ENCODE assay signal across 18 cellular contexts in genomic region chr1:212955098-212955497, GRCh38. TPM values are rescaled to one million over a fixed set of nuclear protein-coding genes. Genes with fewer than 3 reads are reported as not detected.
DNase-seq lines count a peak whose midpoint lies in the region; ATAC-seq, FAIRE-seq and TF ChIP-seq lines count a peak whose summit lies in the region.
"Had no signal": no experiment of that assay in that cellular context is flagged by ENCODE, and none has a peak within 500 bp of the region (broad histone marks: within the 10 kb centered on the region; RNA-seq: fewer than 3 reads in every experiment).

No MANE protein-coding gene starts in this region.

- peak overlapping the region; percentile 92; the same call in 1 of the 2 replicates for H3K4me2 ChIP-seq in BLaER1

- H3K27ac Mint-ChIP-seq in activated CD8-positive, alpha-beta T cell treated with anti-CD3 and anti-CD28 coated beads for 36 hours: no peak overlapping the region
- H3K27ac Mint-ChIP-seq: CD8-positive, alpha-beta T cell; T-helper 1 cell treated with Interleukin-12 subunit alpha and Interleukin-12 subunit beta and Interleukin-4 antibody, amounts not matched to agents 30 μg/mL and 1 μg/mL, for 36 hours had no signal

- DNase-seq in GM18507 (ENCODE audit: extremely low spot score, insufficient read length, low read depth): no peak
- peak; percentile 8 for DNase-seq in myocyte (ENCODE audit: low read depth)
- DNase-seq in lower lobe of right lung: no peak
- no peak for DNase-seq in activated CD8-positive, alpha-beta T cell treated with anti-CD3 and anti-CD28 coated beads for 36 hours
- DNase-seq in ovary: no peak
- no peak for DNase-seq in NCI-H1092 (lab: John Stamatoyannopoulos, UW)
- DNase-seq: 8988T; CD8-positive, alpha-beta T cell; MV-4-11; NCI-H1417 treated with DMSO at 0.1 percent for 48 hours; NCI-H2029; NCI-H2171; NCI-H748 treated with DMSO at 0.1 percent for 48 hours had no signal

- no peak overlapping the region for H3K9ac ChIP-seq in BLaER1

- 97 to 98% (median 97%) methylated on average over 3 of the region's 3 CpGs for WGBS in ovary, 3 donors

- TF ChIP-seq CTCF in lower lobe of right lung (IDR thresholded peaks at IDR 0.05) (no peak), ovary (IDR thresholded peaks at IDR 0.05) (no peak)
- TF ChIP-seq CTCF in activated CD8-positive, alpha-beta T cell treated with anti-CD3 and anti-CD28 coated beads for 36 hours (IDR thresholded peaks at IDR 0.05): no peak

- H3K36me3 Mint-ChIP-seq in activated CD8-positive, alpha-beta T cell treated with anti-CD3 and anti-CD28 coated beads for 36 hours (ENCODE audit: low read depth): no peaks in the 10 kb centered on the region
- H3K36me3 Mint-ChIP-seq: CD8-positive, alpha-beta T cell had no signal

- ATAC-seq in HG02610 (IDR thresholded peaks at IDR 0.05; ENCODE audit: unreplicated experiment): peak; percentile 44
- ATAC-seq in lower lobe of right lung: no peak
- ATAC-seq in activated CD8-positive, alpha-beta T cell treated with anti-CD3 and anti-CD28 coated beads for 36 hours: no peak
- ATAC-seq: CD8-positive, alpha-beta T cell had no signal

- POLR2A ChIA-PET in activated CD8-positive, alpha-beta T cell treated with anti-CD3 and anti-CD28 coated beads for 36 hours (lab: Charles Lee): no interaction called here

- CTCF ChIA-PET in activated CD8-positive, alpha-beta T cell treated with anti-CD3 and anti-CD28 coated beads for 36 hours (lab: Charles Lee): no interaction called here

- TF ChIP-seq EP300 in ovary (IDR thresholded peaks at IDR 0.05): no peak

- H4K20me1 ChIP-seq in BLaER1: no peaks in the 10 kb centered on the region

- H3K27ac ChIP-seq in BLaER1: no peak overlapping the region
- H3K27ac ChIP-seq in lower lobe of right lung: no peak overlapping the region
- no peak overlapping the region for H3K27ac ChIP-seq in ovary
- H3K27ac ChIP-seq: RWPE1 had no signal

- peaks cover 44% of the 10 kb centered on the region for H3K27me3 Mint-ChIP-seq in activated CD8-positive, alpha-beta T cell treated with anti-CD3 and anti-CD28 coated beads for 36 hours

- no peaks in the 10 kb centered on the region for H3K27me3 ChIP-seq in BLaER1
- peaks cover 21% of the 10 kb centered on the region for H3K27me3 ChIP-seq in lower lobe of right lung (ENCODE audit: low read depth)
- H3K27me3 ChIP-seq in ovary: no peaks in the 10 kb centered on the region

- H3K4me1 Mint-ChIP-seq in activated CD8-positive, alpha-beta T cell treated with anti-CD3 and anti-CD28 coated beads for 36 hours (ENCODE audit: low read depth): peaks cover 2% of the 10 kb centered on the region

- no peak for TF ChIP-seq POLR2A in ovary (IDR thresholded peaks at IDR 0.05)

- H3K36me3 ChIP-seq in BLaER1 (peaks cover 43% of the 10 kb centered on the region), lower lobe of right lung (no peaks in the 10 kb centered on the region), ovary (no peaks in the 10 kb centered on the region)

- no peaks in the 10 kb centered on the region for H3K9me3 ChIP-seq in BLaER1
- no peaks in the 10 kb centered on the region for H3K9me3 ChIP-seq in lower lobe of right lung
- H3K9me3 ChIP-seq in ovary: no peaks in the 10 kb centered on the region

- peak; percentile 75 for FAIRE-seq in GM18507 (lab: Jason Lieb, UNC)
- FAIRE-seq: HTR-8/SVneo had no signal

- no peaks in the 10 kb centered on the region for H3K9me3 Mint-ChIP-seq in activated CD8-positive, alpha-beta T cell treated with anti-CD3 and anti-CD28 coated beads for 36 hours
- H3K9me3 Mint-ChIP-seq: CD8-positive, alpha-beta T cell; T-helper 1 cell treated with Interleukin-12 subunit alpha and Interleukin-12 subunit beta and Interleukin-4 antibody, amounts not matched to agents 30 μg/mL and 1 μg/mL, for 36 hours had no signal

- H3K4me3 Mint-ChIP-seq in activated CD8-positive, alpha-beta T cell treated with anti-CD3 and anti-CD28 coated beads for 36 hours: no peak overlapping the region
- H3K4me3 Mint-ChIP-seq: CD8-positive, alpha-beta T cell; T-helper 1 cell treated with Interleukin-12 subunit alpha and Interleukin-12 subunit beta and Interleukin-4 antibody, amounts not matched to agents 30 μg/mL and 1 μg/mL, for 36 hours had no signal

- H3K4me1 ChIP-seq in BLaER1 (peaks cover 76% of the 10 kb centered on the region), lower lobe of right lung (peaks cover 8% of the 10 kb centered on the region), ovary (ENCODE audit: insufficient read depth) (peaks cover 2% of the 10 kb centered on the region)

- intact Hi-C loops in lower lobe of right lung (cut with DNase I) (no loop called here), ovary (cut with DNase I) (no loop called here)
- intact Hi-C loops in activated CD8-positive, alpha-beta T cell treated with anti-CD3 and anti-CD28 coated beads for 36 hours (cut with micrococcal nuclease): no loop called here

- no peak overlapping the region for H3K4me3 ChIP-seq in BLaER1
- H3K4me3 ChIP-seq in lower lobe of right lung: no peak overlapping the region
- no peak overlapping the region for H3K4me3 ChIP-seq in ovary

RNA-seq across cellular contexts. Expression of gene VASH2, which starts 4.8 kb away (rescaled TPM):
- total RNA-seq in myocyte (75.0 and 113 TPM in 2 replicates), lower lobe of right lung (1.6 TPM), ovary (1 to 10 TPM in 3 of 7 donors, under 1 TPM in 4; 0.28 to 2.1 (median 0.83) TPM)
- 57.7 TPM for polyA plus RNA-seq in myocyte (2012)
- total RNA-seq in activated CD8-positive, alpha-beta T cell treated with anti-CD3 and anti-CD28 coated beads for 36 hours: under 1 TPM; 0.11 to 0.25 TPM
- polyA plus RNA-seq in ovary: 1 to 10 TPM in 1 of 2 donors, under 1 TPM in 1; 0.74 to 1.6 TPM
- total RNA-seq: CD8-positive, alpha-beta T cell had no signal

Comparison
In these comparisons a context has a peak if more than half of its experiments do, and no peak if none do; other contexts are left out.
1. RNA of gene VASH2, which starts 4.8 kb away (total RNA-seq): 75.0 to 113 TPM in myocyte; 1.6 TPM in lower lobe of right lung (single experiment), 0.28 to 2.1 TPM in ovary and 0.11 to 0.25 TPM in activated CD8-positive, alpha-beta T cell treated with anti-CD3 and anti-CD28 coated beads for 36 hours; every median in the first group is over 10 times any median in the second.